In the genomic region with DNA sequence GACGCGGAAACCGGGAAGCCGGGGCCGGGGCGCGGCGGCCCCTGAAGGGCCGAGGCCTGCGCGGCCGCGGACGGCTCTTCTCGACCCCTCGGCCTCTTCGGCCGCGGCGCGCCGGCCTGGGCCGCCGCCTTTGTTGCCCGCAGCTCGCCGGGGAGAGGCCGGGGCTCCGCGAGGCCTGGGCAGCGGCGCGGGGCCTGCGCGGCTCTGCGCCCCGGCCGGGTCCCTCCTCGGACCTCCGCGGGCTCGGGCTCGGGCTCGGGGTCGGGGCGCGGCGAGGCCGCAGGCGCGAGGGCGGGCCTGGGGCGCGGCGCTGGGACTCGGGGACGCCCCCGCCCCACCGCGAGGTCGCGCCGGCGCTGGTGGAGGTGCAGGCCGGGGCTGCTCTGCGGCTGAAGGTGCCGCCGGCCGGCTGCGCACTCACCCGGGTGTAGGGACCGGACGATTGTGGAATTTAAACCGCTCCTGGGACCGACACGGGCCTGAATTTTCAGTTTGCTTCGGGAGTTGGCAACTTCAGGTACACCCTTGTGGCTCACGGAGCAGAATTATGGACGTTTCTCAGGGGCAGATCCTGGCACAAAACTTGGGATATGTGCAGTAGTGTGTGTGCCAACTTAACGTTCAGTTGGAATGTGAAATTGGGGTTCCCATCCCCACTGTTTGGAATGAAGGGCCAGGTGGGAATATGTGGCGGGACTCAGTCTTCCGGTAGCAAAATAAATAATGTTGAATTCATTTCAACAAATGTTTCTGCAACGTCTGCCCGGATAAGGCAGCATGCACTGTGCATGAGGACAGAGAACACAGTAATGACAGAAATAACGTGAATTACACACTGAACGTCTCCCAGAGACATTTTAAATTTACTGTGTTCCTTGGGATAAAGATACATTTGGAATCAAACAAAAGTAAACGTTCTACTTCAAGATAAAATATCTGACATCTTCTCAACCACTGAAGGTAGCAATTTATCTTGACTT, we compare ENCODE assay signal across 1 cellular context.
A peak's percentile ranks its signal among the peaks of the same experiment; 100 is the strongest.
TF ChIP-seq lines count a peak whose summit lies in the region.

No MANE protein-coding gene starts in this region.

TF ChIP-seq in HepG2, 621 proteins besides CTCF, POLR2A, EP300 and RAD21 (continued from another document):
- TF ChIP-seq POLR2AphosphoS5 (IDR thresholded peaks at IDR 0.05; ENCODE audit: low read depth, low read length) = no peak
- TF ChIP-seq HDAC1 (CRISPR knock-in tag; IDR thresholded peaks at IDR 0.05) = peak; percentile 36; the same call in 1 of the 2 replicates
- TF ChIP-seq TMF1 (CRISPR knock-in tag; IDR thresholded peaks at IDR 0.05; ENCODE audit: low read depth) = 0 out of 2 replicates have a peak, but pooled peaks have one; percentile 31
TF ChIP-seq in HepG2: peak in this region for 21.
